Comparison of ENCODE assay signal across 9 cellular contexts in genomic region chr2:113700186-113700841, GRCh38. TPM values are rescaled to one million over a fixed set of nuclear protein-coding genes. Genes with fewer than 3 reads are reported as not detected.
DNase-seq lines count a peak whose midpoint lies in the region; ATAC-seq and TF ChIP-seq lines count a peak whose summit lies in the region.
"Had no signal": no experiment of that assay in that cellular context is flagged by ENCODE, and none has a peak within 500 bp of the region (broad histone marks: within the 10 kb centered on the region; RNA-seq: fewer than 3 reads in every experiment).

No MANE protein-coding gene starts in this region.

- H3K4me3 ChIP-seq in right atrium auricular region (no peak overlapping the region), aorta (ENCODE audit: low read length in 2 of 2) (no peak overlapping the region)

- H3K9me3 Mint-ChIP-seq in activated CD8-positive, alpha-beta T cell treated with anti-CD3 and anti-CD28 coated beads, Interleukin-2, amount 10 ng/mL, durations not matched to agents 7 days and 5 days (ENCODE audit: insufficient read depth) = no peaks in the 10 kb centered on the region

- H3K27me3 ChIP-seq in right atrium auricular region (no peaks in the 10 kb centered on the region), aorta (ENCODE audit: control insufficient read depth in 1 of 2, insufficient read depth in 2 of 2, low read length in 1 of 2) (no peaks in the 10 kb centered on the region)

- DNase-seq in Right ventricle myocardium inferior (ENCODE audit: missing footprints) (peak; percentile 70), right atrium auricular region (ENCODE audit: low spot score) (no peak), NCI-H2171 (lab: John Stamatoyannopoulos, UW) (peak; percentile 25), iPS-NIHi11 (ENCODE audit: low spot score) (peak; percentile 29), aorta (peak in 1 of 2 donors; percentile 50), NCI-H187 (lab: John Stamatoyannopoulos, UW) (no peak)
- peak; percentile 79 for DNase-seq in activated CD8-positive, alpha-beta T cell treated with anti-CD3 and anti-CD28 coated beads, Interleukin-2, amount 10 ng/mL, durations not matched to agents 7 days and 5 days

- ATAC-seq in Right ventricle myocardium inferior (peak; percentile 83), HG02759 (IDR thresholded peaks at IDR 0.05; ENCODE audit: unreplicated experiment) (peak; percentile 75), aorta (ENCODE audit: low FRiP score) (peak; percentile 41)
- ATAC-seq in activated CD8-positive, alpha-beta T cell treated with anti-CD3 and anti-CD28 coated beads, Interleukin-2, amount 10 ng/mL, durations not matched to agents 7 days and 5 days = peak; percentile 97

- H3K36me3 Mint-ChIP-seq in activated CD8-positive, alpha-beta T cell treated with anti-CD3 and anti-CD28 coated beads, Interleukin-2, amount 10 ng/mL, durations not matched to agents 7 days and 5 days (ENCODE audit: low read depth) = peaks cover 1% of the 10 kb centered on the region

- H3K27me3 Mint-ChIP-seq in activated CD8-positive, alpha-beta T cell treated with anti-CD3 and anti-CD28 coated beads, Interleukin-2, amount 10 ng/mL, durations not matched to agents 7 days and 5 days (ENCODE audit: low read depth) = no peaks in the 10 kb centered on the region

- H3K36me3 ChIP-seq in right atrium auricular region (no peaks in the 10 kb centered on the region), aorta (ENCODE audit: control insufficient read depth in 1 of 2, insufficient read depth in 2 of 2, low read length in 1 of 2) (no peaks in the 10 kb centered on the region)

- intact Hi-C loops in Right ventricle myocardium inferior (cut with DNase I) (no loop called here), aorta (cut with DNase I) (no loop called here)

- no peaks in the 10 kb centered on the region for H3K9me3 ChIP-seq in right atrium auricular region
- no peaks in the 10 kb centered on the region for H3K9me3 ChIP-seq in aorta (ENCODE audit: control insufficient read depth, low read length)

- H3K27ac ChIP-seq in right atrium auricular region = no peak overlapping the region
- no peak overlapping the region for H3K27ac ChIP-seq in aorta (ENCODE audit: low read depth in 1 of 2, low read length in 2 of 2)

- peak in 1 of 2 donors; percentile 56 for TF ChIP-seq CTCF in right atrium auricular region (IDR thresholded peaks at IDR 0.05)

- POLR2A ChIA-PET in activated CD8-positive, alpha-beta T cell treated with anti-CD3 and anti-CD28 coated beads, Interleukin-2, amount 10 ng/mL, durations not matched to agents 7 days and 5 days (lab: Charles Lee) = interaction anchor here (1.0 to 2.0 kb wide), 2 partner anchors 9 to 56 kb away, joined by 3 to 10 read pairs; partner anchors contain the start of gene SLC35F5

- H3K4me1 ChIP-seq in right atrium auricular region (no peaks in the 10 kb centered on the region), aorta (ENCODE audit: control insufficient read depth in 1 of 2, insufficient read depth in 2 of 2, low read length in 2 of 2) (no peaks in the 10 kb centered on the region)

- CTCF ChIA-PET in activated CD8-positive, alpha-beta T cell treated with anti-CD3 and anti-CD28 coated beads, Interleukin-2, amount 10 ng/mL, durations not matched to agents 7 days and 5 days (lab: Charles Lee) = interaction anchor here (0.6 to 2.4 kb wide), 20 partner anchors 9 to 851 kb away, joined by 3 to 32 read pairs (median 4); no protein-coding TSS in a partner anchor

- peaks cover 22% of the 10 kb centered on the region for H3K4me1 Mint-ChIP-seq in activated CD8-positive, alpha-beta T cell treated with anti-CD3 and anti-CD28 coated beads, Interleukin-2, amount 10 ng/mL, durations not matched to agents 7 days and 5 days (ENCODE audit: low read depth)

- peak overlapping the region; percentile 82 for H3K27ac Mint-ChIP-seq in activated CD8-positive, alpha-beta T cell treated with anti-CD3 and anti-CD28 coated beads, Interleukin-2, amount 10 ng/mL, durations not matched to agents 7 days and 5 days

- WGBS in aorta, 2 donors = 80 to 84% methylated on average over 17 of the region's 17 CpGs

- peak overlapping the region; percentile 70 for H3K4me3 Mint-ChIP-seq in activated CD8-positive, alpha-beta T cell treated with anti-CD3 and anti-CD28 coated beads, Interleukin-2, amount 10 ng/mL, durations not matched to agents 7 days and 5 days
- H3K4me3 Mint-ChIP-seq: brain had no signal

RNA-seq across cellular contexts. Expression of gene SLC35F5, which starts 56.1 kb away (rescaled TPM):
- total RNA-seq in Right ventricle myocardium inferior = 54.0 TPM
- total RNA-seq in right atrium auricular region = 10 to 100 TPM; 38.7 to 54.3 TPM
- total RNA-seq in activated CD8-positive, alpha-beta T cell treated with anti-CD3 and anti-CD28 coated beads, Interleukin-2, amount 10 ng/mL, durations not matched to agents 7 days and 5 days = 10 to 100 TPM; 16.5 to 17.1 TPM
- total RNA-seq in aorta = 10 to 100 TPM; 73.5 to 82.4 TPM
- polyA plus RNA-seq in aorta = 10 to 100 TPM; 17.4 to 22.6 TPM

Comparison
In these comparisons a context has a peak if more than half of its experiments do, and no peak if none do; other contexts are left out.
1. DNase-seq: peak in Right ventricle myocardium inferior (single experiment), NCI-H2171 (single experiment), activated CD8-positive, alpha-beta T cell treated with anti-CD3 and anti-CD28 coated beads, Interleukin-2, amount 10 ng/mL, durations not matched to agents 7 days and 5 days (single experiment) and iPS-NIHi11 (single experiment); none in right atrium auricular region (single experiment) and NCI-H187 (0 of 2).
2. ATAC-seq: peak in every context shown above with its lines; median percentile 97 in activated CD8-positive, alpha-beta T cell treated with anti-CD3 and anti-CD28 coated beads, Interleukin-2, amount 10 ng/mL, durations not matched to agents 7 days and 5 days; 83 in Right ventricle myocardium inferior; 75 in HG02759; 41 in aorta.